1 cellular context compared by ENCODE assay signal in genomic region chr20:20051767-20052073, GRCh38.
TF ChIP-seq lines count a peak whose summit lies in the region.

No MANE protein-coding gene starts in this region.

TF ChIP-seq in K562, 482 proteins besides CTCF, POLR2A, EP300 and RAD21:
- TF ChIP-seq IRF1 (CRISPR knock-in tag; IDR thresholded peaks at IDR 0.05; ENCODE audit: borderline replicate concordance) (no peak), ZFP30 (CRISPR knock-in tag; IDR thresholded peaks at IDR 0.05; ENCODE audit: borderline replicate concordance) (no peak), ZNF707 (CRISPR knock-in tag; conservative IDR thresholded peaks at IDR 0.05) (no peak), ZBTB26 (CRISPR knock-in tag; IDR thresholded peaks at IDR 0.05) (no peak), ATF1 (CRISPR knock-in tag; IDR thresholded peaks at IDR 0.05) (no peak), ATF1 (tag; IDR thresholded peaks at IDR 0.05) (no peak), CBX2 (IDR thresholded peaks at IDR 0.05; ENCODE audit: insufficient read depth, low read length, poor library complexity, severe bottlenecking) (no peak), NR2C2 (CRISPR knock-in tag; IDR thresholded peaks at IDR 0.05) (no peak), NR2C2 (tag; IDR thresholded peaks at IDR 0.05) (no peak), HOXB6 (CRISPR knock-in tag; IDR thresholded peaks at IDR 0.05; ENCODE audit: borderline replicate concordance) (no peak), NFATC3 (IDR thresholded peaks at IDR 0.05) (no peak), HNRNPLL (IDR thresholded peaks at IDR 0.05; ENCODE audit: low read depth, low read length, poor library complexity, severe bottlenecking) (no peak), FOXP4 (CRISPR knock-in tag; IDR thresholded peaks at IDR 0.05; ENCODE audit: borderline replicate concordance) (no peak), SNRNP70 (optimal IDR thresholded peaks at IDR 0.05; ENCODE audit: low read depth, low read length) (no peak), ZZZ3 (IDR thresholded peaks at IDR 0.05) (no peak), THRB (CRISPR knock-in tag; conservative IDR thresholded peaks at IDR 0.05) (no peak), ZBTB1 (CRISPR knock-in tag; IDR thresholded peaks at IDR 0.05; ENCODE audit: borderline replicate concordance, low read depth) (no peak)
